ENCODE assay signal across 15 cellular contexts in the genomic region with DNA sequence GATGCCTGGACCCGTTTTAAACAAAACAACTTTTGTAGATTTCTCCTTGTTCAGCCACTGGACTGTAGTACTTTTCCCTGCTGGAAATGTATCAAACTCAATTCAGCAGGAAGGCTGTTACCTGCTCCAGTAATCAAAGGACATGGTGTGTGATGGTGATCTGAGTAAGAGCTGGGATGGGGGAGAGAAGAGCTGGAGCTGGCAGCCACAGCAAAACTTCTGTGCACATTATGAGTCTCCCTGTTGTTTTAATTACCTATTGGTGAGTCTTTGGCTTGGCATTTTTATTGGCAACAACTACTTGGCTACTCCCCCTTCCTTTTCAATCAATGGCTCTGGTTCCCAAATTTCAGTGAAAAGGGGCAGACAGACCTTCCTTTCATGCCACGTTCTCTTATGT. TPM values are rescaled to one million over a fixed set of nuclear protein-coding genes. Genes with fewer than 3 reads are reported as not detected.
DNase-seq lines count a peak whose midpoint lies in the region; ATAC-seq and TF ChIP-seq lines count a peak whose summit lies in the region.
"Had no signal": no experiment of that assay in that cellular context is flagged by ENCODE, and none has a peak within 500 bp of the region (broad histone marks: within the 10 kb centered on the region; RNA-seq: fewer than 3 reads in every experiment).

No MANE protein-coding gene starts in this region.

- no peak overlapping the region for H2AK9ac ChIP-seq in IMR-90 (replicated peaks; ENCODE audit: low read depth, low read length, poor library complexity)

- H2BK120ac ChIP-seq in IMR-90 (ENCODE audit: low read depth, low read length), result peak overlapping the region; percentile 88

- no peaks in the 10 kb centered on the region for H3K27me3 ChIP-seq in IMR-90 (ENCODE audit: control insufficient read depth, insufficient read depth, low read length)
- H3K27me3 ChIP-seq in brain microvascular endothelial cell (replicated peaks), result no peaks in the 10 kb centered on the region
- no peaks in the 10 kb centered on the region for H3K27me3 ChIP-seq in upper lobe of right lung
- H3K27me3 ChIP-seq: left lung had no signal

- DNase-seq in AG10803 (ENCODE audit: low read depth) (peak; percentile 48), IMR-90 (peak; percentile 59), brain microvascular endothelial cell (no peak), left kidney (ENCODE audit: low read depth, low spot score) (peak; percentile 80), upper lobe of right lung (no peak)
- DNase-seq: activated CD8-positive, alpha-beta T cell treated with anti-CD3 and anti-CD28 coated beads for 36 hours; Calu3; Karpas-422; left lung had no signal

- peak overlapping the region; percentile 79 for H3K14ac ChIP-seq in IMR-90 (replicated peaks; ENCODE audit: low read depth, low read length)

- H3K79me1 ChIP-seq in IMR-90 (ENCODE audit: low read depth in 1 of 2, low read length in 2 of 2), result peaks cover 17 to 43% of the 10 kb centered on the region in 2 experiments

- H3K4me2 ChIP-seq in IMR-90 (ENCODE audit: low read depth, low read length), result peak overlapping the region; percentile 48; the same call in 1 of the 2 replicates

- dilution Hi-C loops in IMR-90 (cut with HindIII; ENCODE audit: low sequenced_read_pairs, unreplicated experiment), result no loop called here

- POLR2A ChIA-PET in IMR-90 (lab: Charles Lee; ENCODE audit: unreplicated experiment), result interaction anchor here (0.9 kb wide), 1 partner anchor 9 kb away, joined by 3 read pairs; no protein-coding TSS in a partner anchor

- H3K18ac ChIP-seq in IMR-90 (ENCODE audit: low read depth, low read length), result peak overlapping the region; percentile 71; the same call in 1 of the 2 replicates

- H2BK20ac ChIP-seq in IMR-90 (ENCODE audit: low read depth, low read length), result peak overlapping the region; percentile 79

- H3K4me1 ChIP-seq in IMR-90 (ENCODE audit: control insufficient read depth, insufficient read depth, low read length) (peaks cover 23% of the 10 kb centered on the region), upper lobe of right lung (peaks cover 17% of the 10 kb centered on the region)

- H4K8ac ChIP-seq in IMR-90 (ENCODE audit: low read depth in 2 of 2, low read length in 2 of 2), result peak overlapping the region in 1 of 2 experiments; percentile 49; a peak in 3 of 4 replicates

- in situ Hi-C loops in IMR-90 (cut with MboI; ENCODE audit: low sequenced_read_pairs), result no loop called here
- in situ Hi-C loops in brain microvascular endothelial cell (cut with HindIII; ENCODE audit: low pct_ligation_motif_present, low sequenced_read_pairs), result loop anchor here (25.0 kb wide), 1 partner anchor 215 kb away; no protein-coding TSS in a partner anchor

- H2BK15ac ChIP-seq in IMR-90 (ENCODE audit: low read depth, low read length), result peak overlapping the region; percentile 4; the same call in 1 of the 3 replicates

- H3K27ac ChIP-seq in IMR-90 (ENCODE audit: insufficient read depth, low read length) (peak overlapping the region; percentile 34), brain microvascular endothelial cell (peak overlapping the region; percentile 78), upper lobe of right lung (no peak overlapping the region)
- H3K27ac ChIP-seq: prostate gland had no signal

- no peak overlapping the region for H3K56ac ChIP-seq in IMR-90 (ENCODE audit: extremely low read depth, insufficient read depth, low read length)

- peak overlapping the region; percentile 52 for H2AK5ac ChIP-seq in IMR-90 (ENCODE audit: low read depth, low read length)

- no CpG with 5 or more reads among the region's 2 CpGs for WGBS in IMR-90 (ENCODE audit: extremely low coverage in 2 of 2, insufficient read length in 1 of 2), 2 experiments

- no peak overlapping the region for H2AFZ ChIP-seq in IMR-90 (replicated peaks; ENCODE audit: low read length, poor library complexity)

- H3K23ac ChIP-seq in IMR-90 (ENCODE audit: low read depth, low read length), result peak overlapping the region; percentile 70; the same call in 1 of the 2 replicates

- CTCF ChIA-PET in IMR-90 (lab: Yijun Ruan, JAX), result no interaction called here

- no peaks in the 10 kb centered on the region for H3K9me3 ChIP-seq in IMR-90 (ENCODE audit: control insufficient read depth, insufficient read depth, low read length)
- H3K9me3 ChIP-seq in upper lobe of right lung, result no peaks in the 10 kb centered on the region
- H3K9me3 ChIP-seq: left lung, prostate gland had no signal

- H4K91ac ChIP-seq in IMR-90 (ENCODE audit: insufficient read depth, low read depth, low read length), result peak overlapping the region; percentile 54; the same call in 1 of the 2 replicates

- peak overlapping the region; percentile 69 for H4K5ac ChIP-seq in IMR-90 (ENCODE audit: low read depth, low read length)

- BruUV-seq in IMR-90 (replicated peaks; lab: Mats Ljungman, UMichigan), result no TSS peak

- no peaks in the 10 kb centered on the region for H4K20me1 ChIP-seq in IMR-90 (ENCODE audit: insufficient read depth, low read length)

- no peak for TF ChIP-seq POLR2A in IMR-90 (IDR thresholded peaks at IDR 0.05; ENCODE audit: low read depth, low read length)

- peaks cover 6% of the 10 kb centered on the region for H3K36me3 ChIP-seq in IMR-90 (ENCODE audit: control insufficient read depth, insufficient read depth, low read length)
- peaks cover 7% of the 10 kb centered on the region for H3K36me3 ChIP-seq in brain microvascular endothelial cell (replicated peaks)
- H3K36me3 ChIP-seq in upper lobe of right lung, result no peaks in the 10 kb centered on the region
- H3K36me3 ChIP-seq: left lung, prostate gland had no signal

- H2BK5ac ChIP-seq in IMR-90 (ENCODE audit: low read depth, low read length, poor library complexity, severe bottlenecking), result peak overlapping the region; percentile 95

- H3K9me1 ChIP-seq in IMR-90 (ENCODE audit: insufficient read depth, low read length), result peaks cover 9% of the 10 kb centered on the region

- no peak for TF ChIP-seq CTCF in AG10803 (conservative IDR thresholded peaks at IDR 0.05; ENCODE audit: low read length)
- TF ChIP-seq CTCF in IMR-90 (conservative IDR thresholded peaks at IDR 0.05; ENCODE audit: low read depth, low read length), result no peak
- TF ChIP-seq CTCF in brain microvascular endothelial cell (IDR thresholded peaks at IDR 0.05; ENCODE audit: low read depth, low read length, missing control alignments), result no peak
- TF ChIP-seq CTCF in upper lobe of right lung (IDR thresholded peaks at IDR 0.05), result no peak

- ATAC-seq in IMR-90 (ENCODE audit: low read depth) (no peak), HG03442 (IDR thresholded peaks at IDR 0.05; ENCODE audit: unreplicated experiment) (no peak), upper lobe of right lung (no peak), HG02852 (IDR thresholded peaks at IDR 0.05; ENCODE audit: unreplicated experiment) (no peak), HG02588 (IDR thresholded peaks at IDR 0.05; ENCODE audit: unreplicated experiment) (no peak)
- ATAC-seq: activated CD8-positive, alpha-beta T cell treated with anti-CD3 and anti-CD28 coated beads for 36 hours; esophagus mucosa; left lung had no signal

- TF ChIP-seq RAD21 in IMR-90 (IDR thresholded peaks at IDR 0.05; ENCODE audit: low read length), result no peak

- H3K4ac ChIP-seq in IMR-90 (ENCODE audit: low read depth, low read length), result peak overlapping the region; percentile 92; the same call in 1 of the 2 replicates

- intact Hi-C loops in IMR-90 (cut with micrococcal nuclease), result no loop called here
- intact Hi-C loops in upper lobe of right lung (cut with DNase I), result no loop called here

- H3K4me3 ChIP-seq in AG10803 (ENCODE audit: low read length), result no peak overlapping the region
- no peak overlapping the region for H3K4me3 ChIP-seq in IMR-90 (ENCODE audit: insufficient read depth, low read depth, low read length)
- no peak overlapping the region for H3K4me3 ChIP-seq in brain microvascular endothelial cell (ENCODE audit: low read depth, low read length)
- H3K4me3 ChIP-seq in upper lobe of right lung, result no peak overlapping the region
- H3K4me3 ChIP-seq: coronary artery, left lung, prostate gland had no signal

- no peak overlapping the region for H3K9ac ChIP-seq in IMR-90 (ENCODE audit: low read depth, low read length)

TF ChIP-seq in IMR-90, 13 proteins besides CTCF, POLR2A, EP300 and RAD21:
- TF ChIP-seq RCOR1 (IDR thresholded peaks at IDR 0.05; ENCODE audit: insufficient replicate concordance, low read length), result no peak
- no peak for TF ChIP-seq NFE2L2 (IDR thresholded peaks at IDR 0.05; ENCODE audit: low read depth, low read length)
- no peak for TF ChIP-seq SMC3 (IDR thresholded peaks at IDR 0.05; ENCODE audit: low read depth, low read length)
- TF ChIP-seq CHD1 (IDR thresholded peaks at IDR 0.05; ENCODE audit: low read depth, low read length), result no peak
- no peak for TF ChIP-seq RFX5 (IDR thresholded peaks at IDR 0.05; ENCODE audit: low read depth, low read length)
- no peak for TF ChIP-seq CEBPB (IDR thresholded peaks at IDR 0.05; ENCODE audit: low read depth, low read length)
- no peak for TF ChIP-seq FOS (IDR thresholded peaks at IDR 0.05; ENCODE audit: low read depth, low read length)
- TF ChIP-seq MXI1 (IDR thresholded peaks at IDR 0.05; ENCODE audit: borderline replicate concordance, low read depth, low read length), result no peak
TF ChIP-seq in IMR-90: peak in this region for 0.

RNA-seq across cellular contexts. Expression of a gene that starts 9.7 kb away (rescaled TPM):
- 178 and 234 TPM in 2 replicates for total RNA-seq in IMR-90 (2012; rRNA removed)
- 246 and 277 TPM in 2 replicates for polyA plus RNA-seq in IMR-90 (2012; rRNA removed)
- polyA plus RNA-seq in IMR-90 (2012; cell fraction: cytosol; rRNA removed), result 42.7 and 48.6 TPM in 2 replicates
- polyA plus RNA-seq in IMR-90 (2012; cell fraction: nucleus; rRNA removed; ENCODE audit: low replicate concordance), result 62.1 and 406 TPM in 2 replicates
- total RNA-seq in upper lobe of right lung, result 19.3 TPM

Comparison
In these comparisons a context has a peak if more than half of its experiments do, and no peak if none do; other contexts are left out.
1. DNase-seq: peak in AG10803 (single experiment), IMR-90 (single experiment) and left kidney (single experiment); none in brain microvascular endothelial cell (single experiment) and upper lobe of right lung (single experiment).